23 cellular contexts compared by ENCODE assay signal in the genomic region with DNA sequence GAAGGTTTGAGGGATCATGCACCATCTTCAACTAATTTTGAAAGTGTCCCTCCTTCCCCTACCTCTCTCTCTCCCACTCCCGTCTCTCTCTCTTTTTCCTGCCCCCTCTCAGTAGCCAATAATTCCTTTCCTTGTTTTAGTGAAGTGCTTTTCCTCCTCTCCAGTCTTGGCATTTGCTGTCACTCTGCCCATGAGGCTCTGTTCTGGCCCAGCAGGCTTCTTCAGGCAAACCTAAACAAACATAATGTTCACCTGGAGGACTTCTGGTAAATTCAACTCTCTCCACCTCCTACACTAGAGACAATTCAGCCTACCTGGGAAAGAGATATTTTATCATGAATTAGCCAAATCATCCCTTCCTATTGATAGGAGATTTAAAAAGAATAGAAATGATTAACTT.
"Had no signal": no experiment of that assay in that cellular context is flagged by ENCODE, and none has a peak within 500 bp of the region (broad histone marks: within the 10 kb centered on the region; RNA-seq: fewer than 3 reads in every experiment).

No MANE protein-coding gene starts in this region.

- H3K4me2 ChIP-seq: KMS-11 had no signal

- H3K27ac ChIP-seq: KMS-11, SJSA1, SK-N-MC had no signal

- H3K36me3 ChIP-seq: SJSA1 had no signal

- FAIRE-seq: HTR-8/SVneo, K562, RCC 7860 had no signal

- DNase-seq: Kasumi-1, NCI-H1092, NCI-H1105 treated with DMSO at 0.1 percent for 48 hours, NCI-H1417 treated with DMSO at 0.1 percent for 48 hours, NCI-H146, NCI-H1694 treated with DMSO at 0.1 percent for 48 hours, NCI-H1930, NCI-H2171 treated with DMSO at 0.1 percent for 48 hours, NCI-H345, NCI-H446 treated with DMSO at 0.1 percent for 48 hours, NCI-H510A treated with DMSO at 0.1 percent for 48 hours, NCI-H526, NCI-H82, Right ventricle myocardium superior, RPMI8226, SIG-M5 had no signal

- H3K9me3 Mint-ChIP-seq: IgD-negative memory B cell had no signal

- H3K4me1 Mint-ChIP-seq: IgD-negative memory B cell had no signal

- H3K36me3 Mint-ChIP-seq: IgD-negative memory B cell had no signal

- H3K9me3 ChIP-seq: SJSA1 had no signal

- H3K4me1 ChIP-seq: SJSA1 had no signal

- H3K4me3 ChIP-seq: K562, SJSA1, SK-N-MC had no signal

- H3K27ac Mint-ChIP-seq: IgD-negative memory B cell had no signal

- ATAC-seq: K562 had no signal
